ENCODE assay signal across 11 cellular contexts in the genomic region with DNA sequence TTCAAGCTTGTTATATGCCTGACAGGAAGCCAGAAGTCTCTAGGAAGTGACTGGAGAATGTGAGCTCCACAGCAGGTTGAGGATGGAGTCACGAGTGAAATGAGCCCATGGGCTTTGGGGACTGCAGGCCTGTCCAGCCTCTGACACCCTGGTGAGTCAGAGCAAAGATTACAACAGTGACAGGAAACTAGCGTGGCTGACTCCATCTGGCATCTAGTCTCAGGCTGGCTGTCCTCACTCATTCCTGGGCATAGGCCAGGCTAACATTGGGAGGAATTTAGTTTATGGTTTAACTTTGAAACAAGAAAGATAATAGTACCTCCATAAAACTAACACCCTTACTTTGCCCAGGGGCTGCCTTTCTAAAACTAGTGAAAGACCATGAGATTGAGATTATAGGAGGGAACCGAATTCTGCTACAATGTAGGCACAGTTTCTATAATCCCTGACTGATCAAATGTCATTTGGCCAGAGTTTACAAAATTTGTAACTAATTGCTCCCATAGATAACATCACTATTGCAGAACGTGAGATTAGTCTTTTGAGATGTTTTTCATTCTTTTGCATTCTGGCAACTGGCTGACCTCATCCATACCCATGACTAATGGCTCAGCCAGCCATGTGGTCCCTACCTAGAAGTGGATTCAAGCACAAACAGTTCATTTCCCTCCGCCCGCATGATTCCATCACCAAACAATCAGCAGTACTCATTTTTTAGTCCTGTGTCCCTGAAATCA. TPM values are rescaled to one million over a fixed set of nuclear protein-coding genes. Genes with fewer than 3 reads are reported as not detected.
DNase-seq lines count a peak whose midpoint lies in the region; ATAC-seq, FAIRE-seq and TF ChIP-seq lines count a peak whose summit lies in the region.
"Had no signal": no experiment of that assay in that cellular context is flagged by ENCODE, and none has a peak within 500 bp of the region (broad histone marks: within the 10 kb centered on the region; RNA-seq: fewer than 3 reads in every experiment).

No MANE protein-coding gene starts in this region.

- H3K27ac Mint-ChIP-seq in MCF 10A (ENCODE audit: low read depth, unreplicated experiment), result peak overlapping the region; percentile 91
- H3K27ac Mint-ChIP-seq in activated CD4-positive, alpha-beta T cell treated with anti-CD3 and anti-CD28 coated beads, Interleukin-2, amount 10 ng/mL, durations not matched to agents 24 days and 14 days, result no peak overlapping the region

- no TSS peak for BruUV-seq in MCF 10A (replicated peaks; lab: Mats Ljungman, UMichigan)

- TF ChIP-seq CTCF in MCF 10A (IDR thresholded peaks at IDR 0.05; ENCODE audit: unreplicated experiment), result no peak

- H3K36me3 Mint-ChIP-seq in MCF 10A (ENCODE audit: insufficient read depth, unreplicated experiment), result no peaks in the 10 kb centered on the region
- no peaks in the 10 kb centered on the region for H3K36me3 Mint-ChIP-seq in activated CD4-positive, alpha-beta T cell treated with anti-CD3 and anti-CD28 coated beads, Interleukin-2, amount 10 ng/mL, durations not matched to agents 24 days and 14 days (ENCODE audit: low read depth)

- H3K27me3 Mint-ChIP-seq in MCF 10A (ENCODE audit: insufficient read depth, unreplicated experiment), result no peaks in the 10 kb centered on the region
- no peaks in the 10 kb centered on the region for H3K27me3 Mint-ChIP-seq in activated CD4-positive, alpha-beta T cell treated with anti-CD3 and anti-CD28 coated beads, Interleukin-2, amount 10 ng/mL, durations not matched to agents 24 days and 14 days

- peak; percentile 93 for FAIRE-seq in urothelium cell line (lab: Jason Lieb, UNC)
- FAIRE-seq: A204.1 had no signal

- peaks cover 50% of the 10 kb centered on the region for H3K4me1 Mint-ChIP-seq in MCF 10A (ENCODE audit: insufficient read depth, unreplicated experiment)
- no peaks in the 10 kb centered on the region for H3K4me1 Mint-ChIP-seq in activated CD4-positive, alpha-beta T cell treated with anti-CD3 and anti-CD28 coated beads, Interleukin-2, amount 10 ng/mL, durations not matched to agents 24 days and 14 days

- no peak for DNase-seq in Right ventricle myocardium inferior (ENCODE audit: missing footprints)
- DNase-seq in cardiac septum (ENCODE audit: low spot score), result no peak
- peak; percentile 86 for DNase-seq in MCF 10A (ENCODE audit: unreplicated experiment)
- peak; percentile 36 for DNase-seq in left ventricle myocardium superior
- peak; percentile 74 for DNase-seq in urothelium cell line (ENCODE audit: low spot score)
- DNase-seq in middle frontal gyrus (ENCODE audit: extremely low spot score, low spot score), result no peak
- DNase-seq in NCI-H774 (lab: John Stamatoyannopoulos, UW), result no peak
- no peak for DNase-seq in activated CD4-positive, alpha-beta T cell treated with anti-CD3 and anti-CD28 coated beads, Interleukin-2, amount 10 ng/mL, durations not matched to agents 24 days and 14 days

- CTCF ChIA-PET in MCF 10A (lab: Yijun Ruan, JAX), result interaction anchor here (0.7 kb wide), 1 partner anchor 12 kb away, joined by 3 read pairs; no protein-coding TSS in a partner anchor

- H3K4me3 Mint-ChIP-seq in MCF 10A (ENCODE audit: unreplicated experiment), result peak overlapping the region; percentile 46
- H3K4me3 Mint-ChIP-seq in activated CD4-positive, alpha-beta T cell treated with anti-CD3 and anti-CD28 coated beads, Interleukin-2, amount 10 ng/mL, durations not matched to agents 24 days and 14 days, result no peak overlapping the region

- ATAC-seq in Right ventricle myocardium inferior (peak; percentile 46), left ventricle myocardium superior (peak; percentile 66)

- H3K9me3 Mint-ChIP-seq in MCF 10A (ENCODE audit: unreplicated experiment), result no peaks in the 10 kb centered on the region
- no peaks in the 10 kb centered on the region for H3K9me3 Mint-ChIP-seq in activated CD4-positive, alpha-beta T cell treated with anti-CD3 and anti-CD28 coated beads, Interleukin-2, amount 10 ng/mL, durations not matched to agents 24 days and 14 days

- intact Hi-C loops in Right ventricle myocardium inferior (cut with DNase I) (no loop called here), cardiac septum (cut with DNase I) (no loop called here), MCF 10A (cut with micrococcal nuclease) (no loop called here), left ventricle myocardium superior (cut with micrococcal nuclease) (no loop called here)
- intact Hi-C loops in activated CD4-positive, alpha-beta T cell treated with anti-CD3 and anti-CD28 coated beads, Interleukin-2, amount 10 ng/mL, durations not matched to agents 24 days and 14 days (cut with micrococcal nuclease), result no loop called here

- POLR2A ChIA-PET in MCF 10A (lab: Yijun Ruan, JAX), result interaction anchor here (0.7 to 1.6 kb wide), 4 partner anchors 19 to 155 kb away, joined by 3 to 5 read pairs (median 4); no protein-coding TSS in a partner anchor

RNA-seq across cellular contexts. Expression of gene PSG1, which starts 28.4 kb away (rescaled TPM):
- not detected for total RNA-seq in Right ventricle myocardium inferior
- total RNA-seq in cardiac septum, result not detected
- total RNA-seq in MCF 10A (2022), result not detected in 2 replicates
- total RNA-seq in left ventricle myocardium superior, result not detected
- not detected in 2 replicates for total RNA-seq in activated CD4-positive, alpha-beta T cell treated with anti-CD3 and anti-CD28 coated beads, Interleukin-2, amount 10 ng/mL, durations not matched to agents 24 days and 14 days
- total RNA-seq: T-helper 1 cell treated with Interleukin-12 subunit alpha and Interleukin-12 subunit beta and Interleukin-4 antibody, amounts not matched to agents 30 ng/mL and 1 ng/mL, for 36 hours; vagina had no signal

Comparison
In these comparisons a context has a peak if more than half of its experiments do, and no peak if none do; other contexts are left out.
1. DNase-seq: peak in MCF 10A (single experiment), left ventricle myocardium superior (single experiment) and urothelium cell line (single experiment); none in Right ventricle myocardium inferior (single experiment), cardiac septum (single experiment), middle frontal gyrus (single experiment), NCI-H774 (single experiment) and activated CD4-positive, alpha-beta T cell treated with anti-CD3 and anti-CD28 coated beads, Interleukin-2, amount 10 ng/mL, durations not matched to agents 24 days and 14 days (single experiment).